Comparison of ENCODE assay signal across 15 cellular contexts in genomic region chr10:95836610-95837367, GRCh38.
DNase-seq lines count a peak whose midpoint lies in the region; ATAC-seq and TF ChIP-seq lines count a peak whose summit lies in the region.
"Had no signal": no experiment of that assay in that cellular context is flagged by ENCODE, and none has a peak within 500 bp of the region (broad histone marks: within the 10 kb centered on the region; RNA-seq: fewer than 3 reads in every experiment).

No MANE protein-coding gene starts in this region.

- H3K4me1 ChIP-seq in gastroesophageal sphincter: peaks cover 19 to 62% (median 28%) of the 10 kb centered on the region in 3 donors
- peaks cover 11% of the 10 kb centered on the region for H3K4me1 ChIP-seq in smooth muscle cell (ENCODE audit: low read depth)
- H3K4me1 ChIP-seq: HAP-1 had no signal

- peak overlapping the region; percentile 62 for H3K4me2 ChIP-seq in SU-DHL-6 (ENCODE audit: low read depth, low read length, poor library complexity, severe bottlenecking)
- H3K4me2 ChIP-seq in smooth muscle cell: no peak overlapping the region
- H3K4me2 ChIP-seq: PC-9 had no signal

- H3K9me2 ChIP-seq in SU-DHL-6 (replicated peaks; ENCODE audit: insufficient read depth, low read length): no peaks in the 10 kb centered on the region

- no peak overlapping the region for H3K4me3 Mint-ChIP-seq in CD14-positive monocyte
- no peak overlapping the region for H3K4me3 Mint-ChIP-seq in activated CD4-positive, alpha-beta T cell treated with anti-CD3 and anti-CD28 coated beads, Interleukin-2, amount 10 ng/mL, durations not matched to agents 7 days and 5 days

- peak overlapping the region; percentile 88 for H2AFZ ChIP-seq in SU-DHL-6 (ENCODE audit: low read depth, low read length, severe bottlenecking)
- H2AFZ ChIP-seq in smooth muscle cell (ENCODE audit: low read depth): peak overlapping the region; percentile 18
- H2AFZ ChIP-seq: PC-9 had no signal

- POLR2A ChIA-PET in activated CD4-positive, alpha-beta T cell treated with anti-CD3 and anti-CD28 coated beads, Interleukin-2, amount 10 ng/mL, durations not matched to agents 7 days and 5 days (lab: Charles Lee): no interaction called here

- TF ChIP-seq POLR2A in gastroesophageal sphincter (IDR thresholded peaks at IDR 0.05): no peak

- H3K36me3 ChIP-seq in SU-DHL-6 (ENCODE audit: low read length): no peaks in the 10 kb centered on the region
- no peaks in the 10 kb centered on the region for H3K36me3 ChIP-seq in gastroesophageal sphincter
- no peaks in the 10 kb centered on the region for H3K36me3 ChIP-seq in smooth muscle cell (ENCODE audit: low read depth)
- H3K36me3 ChIP-seq: HAP-1 had no signal

- H3K79me2 ChIP-seq in SU-DHL-6 (ENCODE audit: insufficient read depth, low read length): no peaks in the 10 kb centered on the region
- H3K79me2 ChIP-seq in smooth muscle cell (ENCODE audit: low read depth): no peaks in the 10 kb centered on the region

- ATAC-seq in gastroesophageal sphincter (no peak), HG03095 (IDR thresholded peaks at IDR 0.05; ENCODE audit: unreplicated experiment) (no peak), HG03175 (IDR thresholded peaks at IDR 0.05; ENCODE audit: unreplicated experiment) (no peak)

- H3K9me3 ChIP-seq in SU-DHL-6 (ENCODE audit: insufficient read depth, low read length) (no peaks in the 10 kb centered on the region), gastroesophageal sphincter (no peaks in the 10 kb centered on the region), smooth muscle cell (replicated peaks; ENCODE audit: low read depth) (no peaks in the 10 kb centered on the region)
- H3K9me3 ChIP-seq: HAP-1 had no signal

- H3K4me1 Mint-ChIP-seq in CD14-positive monocyte: peaks cover 56% of the 10 kb centered on the region
- H3K4me1 Mint-ChIP-seq in activated CD4-positive, alpha-beta T cell treated with anti-CD3 and anti-CD28 coated beads, Interleukin-2, amount 10 ng/mL, durations not matched to agents 7 days and 5 days: peaks cover 3% of the 10 kb centered on the region

- DNase-seq in CD14-positive monocyte (ENCODE audit: low spot score) (no peak), smooth muscle cell (lab: John Stamatoyannopoulos, UW; ENCODE audit: unreplicated experiment) (no peak), DMS79 (lab: John Stamatoyannopoulos, UW) (no peak)
- no peak for DNase-seq in activated CD4-positive, alpha-beta T cell treated with anti-CD3 and anti-CD28 coated beads, Interleukin-2, amount 10 ng/mL, durations not matched to agents 7 days and 5 days
- DNase-seq: activated CD4-positive, alpha-beta T cell treated with anti-CD3 and anti-CD28 coated beads for 1 hour; activated T-cell treated with anti-CD3 and anti-CD28 coated beads, Interleukin-2, amount 50 U/mL, for 48 hours; kidney; NCI-H1694; NCI-H524 treated with DMSO at 0.1 percent for 48 hours; PC-9 had no signal

- H4K20me1 ChIP-seq in SU-DHL-6 (ENCODE audit: low read depth, low read length) (no peaks in the 10 kb centered on the region), smooth muscle cell (ENCODE audit: low read depth) (no peaks in the 10 kb centered on the region)

- H3K4me3 ChIP-seq in SU-DHL-6 (ENCODE audit: insufficient read depth, low read length, poor library complexity, severe bottlenecking) (peak overlapping the region; percentile 37), gastroesophageal sphincter (no peak overlapping the region), smooth muscle cell (no peak overlapping the region)
- H3K4me3 ChIP-seq: HAP-1, PC-9 had no signal

- peak overlapping the region; percentile 80 to 95 (median 87) for H3K27ac Mint-ChIP-seq in CD14-positive monocyte
- H3K27ac Mint-ChIP-seq in activated CD4-positive, alpha-beta T cell treated with anti-CD3 and anti-CD28 coated beads, Interleukin-2, amount 10 ng/mL, durations not matched to agents 7 days and 5 days: no peak overlapping the region

- peak overlapping the region; percentile 55 for H3K9ac ChIP-seq in SU-DHL-6 (ENCODE audit: low read length)
- no peak overlapping the region for H3K9ac ChIP-seq in smooth muscle cell (ENCODE audit: low read depth)

- no peaks in the 10 kb centered on the region for H3K27me3 ChIP-seq in SU-DHL-6 (ENCODE audit: low read length)
- no peaks in the 10 kb centered on the region for H3K27me3 ChIP-seq in gastroesophageal sphincter
- H3K27me3 ChIP-seq in smooth muscle cell (ENCODE audit: low read depth): no peaks in the 10 kb centered on the region

- WGBS in gastroesophageal sphincter (ENCODE audit: low coverage in 1 of 2), 2 donors: 6 to 16% methylated on average over 3 to 4 of the region's 5 CpGs
- WGBS in smooth muscle cell (ENCODE audit: low lambda C conversion rate): 55% methylated on average over 5 of the region's 5 CpGs

- CTCF ChIA-PET in activated CD4-positive, alpha-beta T cell treated with anti-CD3 and anti-CD28 coated beads, Interleukin-2, amount 10 ng/mL, durations not matched to agents 7 days and 5 days (lab: Charles Lee): interaction anchor here (1.0 to 16.5 kb wide), 6 partner anchors 9 to 143 kb away, joined by 3 to 149 read pairs (median 4); partner anchors contain the start of gene TCTN3

- H3K27me3 Mint-ChIP-seq in CD14-positive monocyte (ENCODE audit: low read depth in 3 of 3): no peaks in the 10 kb centered on the region
- peaks cover 2% of the 10 kb centered on the region for H3K27me3 Mint-ChIP-seq in activated CD4-positive, alpha-beta T cell treated with anti-CD3 and anti-CD28 coated beads, Interleukin-2, amount 10 ng/mL, durations not matched to agents 7 days and 5 days

- no peak for TF ChIP-seq EP300 in gastroesophageal sphincter (IDR thresholded peaks at IDR 0.05)

- H3F3A ChIP-seq in SU-DHL-6 (ENCODE audit: insufficient read depth) (peaks cover 64% of the 10 kb centered on the region), smooth muscle cell (ENCODE audit: low read depth) (peaks cover 16% of the 10 kb centered on the region)

- H3K27ac ChIP-seq in SU-DHL-6 (ENCODE audit: low read depth, low read length) (peak overlapping the region; percentile 96), gastroesophageal sphincter (peak overlapping the region; percentile 52 to 69 (median 64)), smooth muscle cell (ENCODE audit: low read depth) (peak overlapping the region; percentile 29)
- H3K27ac ChIP-seq: PC-9 had no signal

- intact Hi-C loops in CD14-positive monocyte (cut with micrococcal nuclease): loop anchor here in 1 of 2 donors (10.0 kb wide), 1 partner anchor 82 kb away; the partner anchor contains the start of gene ENTPD1

- H3K9me3 Mint-ChIP-seq in CD14-positive monocyte: peaks cover 0 to 2% (median 0%) of the 10 kb centered on the region in 7 donors
- no peaks in the 10 kb centered on the region for H3K9me3 Mint-ChIP-seq in activated CD4-positive, alpha-beta T cell treated with anti-CD3 and anti-CD28 coated beads, Interleukin-2, amount 10 ng/mL, durations not matched to agents 7 days and 5 days

- TF ChIP-seq CTCF in CD14-positive monocyte (IDR thresholded peaks at IDR 0.05) (no peak), SU-DHL-6 (IDR thresholded peaks at IDR 0.05; ENCODE audit: insufficient read depth, low read length, poor library complexity, severe bottlenecking) (no peak), gastroesophageal sphincter (IDR thresholded peaks at IDR 0.05) (no peak), smooth muscle cell (IDR thresholded peaks at IDR 0.05; ENCODE audit: borderline replicate concordance, insufficient read depth, poor library complexity, severe bottlenecking) (no peak)

- peaks cover 26 to 45% of the 10 kb centered on the region in 2 donors for H3K36me3 Mint-ChIP-seq in CD14-positive monocyte
- no peaks in the 10 kb centered on the region for H3K36me3 Mint-ChIP-seq in activated CD4-positive, alpha-beta T cell treated with anti-CD3 and anti-CD28 coated beads, Interleukin-2, amount 10 ng/mL, durations not matched to agents 7 days and 5 days (ENCODE audit: low read depth)

Comparison
In these comparisons a context has a peak if more than half of its experiments do, and no peak if none do; other contexts are left out.
1. H3K27ac ChIP-seq: peak in every context shown above with its lines; median percentile 96 in SU-DHL-6; 64 in gastroesophageal sphincter; 29 in smooth muscle cell.